In the genomic region with DNA sequence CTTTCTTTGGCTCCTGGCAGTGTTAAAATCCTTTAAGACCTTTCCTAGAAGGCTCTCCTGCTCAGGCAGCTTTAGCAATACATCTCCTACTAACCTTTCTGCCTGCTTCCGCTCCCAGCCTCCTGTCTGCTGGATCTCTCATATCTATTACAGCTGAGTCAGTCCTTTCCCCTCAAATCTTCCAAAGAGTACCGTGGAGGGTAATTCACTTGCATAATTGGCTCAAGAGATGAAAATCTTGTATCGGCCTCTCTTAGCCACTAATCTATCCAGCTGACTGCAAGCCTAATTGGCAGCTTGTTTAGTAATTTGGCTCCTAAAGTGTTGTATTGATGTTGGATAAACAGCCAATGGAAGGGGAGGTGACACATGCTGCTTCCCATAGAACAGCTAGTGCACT, we compare ENCODE assay signal across 14 cellular contexts.
"Had no signal": no experiment of that assay in that cellular context is flagged by ENCODE, and none has a peak within 500 bp of the region (broad histone marks: within the 10 kb centered on the region; RNA-seq: fewer than 3 reads in every experiment).

No MANE protein-coding gene starts in this region.

- H3K4me1 Mint-ChIP-seq: activated B cell treated with CpG ODN at 0.5 μM for 24 hours; activated CD4-positive, alpha-beta T cell treated with anti-CD3 and anti-CD28 coated beads, Interleukin-2, amount 10 ng/mL, durations not matched to agents 24 days and 14 days; activated naive CD8-positive, alpha-beta T cell treated with anti-CD3 and anti-CD28 coated beads, Interleukin-2, amount 10 ng/mL, durations not matched to agents 7 days and 5 days had no signal

- H3K27me3 Mint-ChIP-seq: activated B cell treated with CpG ODN at 0.5 μM for 24 hours; activated CD4-positive, alpha-beta T cell treated with anti-CD3 and anti-CD28 coated beads, Interleukin-2, amount 10 ng/mL, durations not matched to agents 24 days and 14 days; activated naive CD8-positive, alpha-beta T cell treated with anti-CD3 and anti-CD28 coated beads, Interleukin-2, amount 10 ng/mL, durations not matched to agents 7 days and 5 days; natural killer cell treated with Interleukin-12 subunit alpha and Interleukin-12 subunit beta and Interleukin-15 and Interleukin-18, amount 100 ng/mL, for 72 hours had no signal

- ATAC-seq: activated CD8-positive, alpha-beta T cell treated with anti-CD3 and anti-CD28 coated beads, Interleukin-2, amount 10 ng/mL, durations not matched to agents 7 days and 5 days; natural killer cell treated with Interleukin-12 subunit alpha and Interleukin-12 subunit beta and Interleukin-15 and Interleukin-18, amount 100 ng/mL, for 72 hours; right lobe of liver; stimulated activated naive CD8-positive, alpha-beta T cell treated with anti-CD3 and anti-CD28 coated beads, Interleukin-15, Interleukin-2, amounts not matched to agents 100 U/mL and 50 U/mL, for 24 hours had no signal

- H3K4me3 Mint-ChIP-seq: activated B cell treated with CpG ODN at 0.5 μM for 24 hours; activated CD4-positive, alpha-beta T cell treated with anti-CD3 and anti-CD28 coated beads, Interleukin-2, amount 10 ng/mL, durations not matched to agents 24 days and 14 days; activated CD8-positive, alpha-beta T cell treated with anti-CD3 and anti-CD28 coated beads, Interleukin-2, amount 10 ng/mL, durations not matched to agents 7 days and 5 days; activated naive CD8-positive, alpha-beta T cell treated with anti-CD3 and anti-CD28 coated beads, Interleukin-2, amount 10 ng/mL, durations not matched to agents 7 days and 5 days; natural killer cell treated with Interleukin-12 subunit alpha and Interleukin-12 subunit beta and Interleukin-15 and Interleukin-18, amount 100 ng/mL, for 72 hours had no signal

- H3K27ac Mint-ChIP-seq: activated B cell treated with CpG ODN at 0.5 μM for 24 hours; activated CD4-positive, alpha-beta T cell treated with anti-CD3 and anti-CD28 coated beads, Interleukin-2, amount 10 ng/mL, durations not matched to agents 24 days and 14 days; activated CD8-positive, alpha-beta T cell treated with anti-CD3 and anti-CD28 coated beads, Interleukin-2, amount 10 ng/mL, durations not matched to agents 7 days and 5 days; activated naive CD8-positive, alpha-beta T cell treated with anti-CD3 and anti-CD28 coated beads, Interleukin-2, amount 10 ng/mL, durations not matched to agents 7 days and 5 days; natural killer cell treated with Interleukin-12 subunit alpha and Interleukin-12 subunit beta and Interleukin-15 and Interleukin-18, amount 100 ng/mL, for 72 hours had no signal

- DNase-seq: activated B cell treated with CpG ODN at 0.5 μM for 24 hours; activated CD4-positive, alpha-beta T cell treated with anti-CD3 and anti-CD28 coated beads, Interleukin-2, amount 10 ng/mL, durations not matched to agents 24 days and 14 days; activated CD8-positive, alpha-beta T cell treated with anti-CD3 and anti-CD28 coated beads, Interleukin-2, amount 10 ng/mL, durations not matched to agents 7 days and 5 days; activated naive CD8-positive, alpha-beta T cell treated with anti-CD3 and anti-CD28 coated beads, Interleukin-2, amount 10 ng/mL, durations not matched to agents 7 days and 5 days; anterior cingulate cortex; dorsolateral prefrontal cortex; erythroblast; hippocampal formation; occipital lobe; right lobe of liver; stimulated activated naive CD8-positive, alpha-beta T cell treated with anti-CD3 and anti-CD28 coated beads, Interleukin-15, Interleukin-2, amounts not matched to agents 100 U/mL and 50 U/mL, for 24 hours; T-helper 2 cell; trophoblast cell had no signal
